8 cellular contexts compared by ENCODE assay signal in genomic region chr1:246566128-246566807, GRCh38. TPM values are rescaled to one million over a fixed set of nuclear protein-coding genes. Genes with fewer than 3 reads are reported as not detected.
A peak's percentile ranks its signal among the peaks of the same experiment; 100 is the strongest.
DNase-seq lines count a peak whose midpoint lies in the region; ATAC-seq and TF ChIP-seq lines count a peak whose summit lies in the region.

Gene CNST (plus strand): TSS chr1:246566456. CDS start chr1:246591563, 25,107 bp downstream.
Gene TFB2M (minus strand): TSS chr1:246566261. CDS start chr1:246566138, 123 bp downstream.

- H3K27ac ChIP-seq in ovary (peak within 1 kb of the TSS; percentile 92 to 93), thyroid gland (peak within 1 kb of the TSS; percentile 70 to 97 (median 96))

- intact Hi-C loops in Right ventricle myocardium inferior (cut with DNase I) (loop anchor here (2.0 kb wide), 4 partner anchors 31 to 133 kb away; no protein-coding TSS in a partner anchor), ovary (cut with DNase I) (loop anchor here in 3 of 4 donors (5.0 to 10.0 kb wide), 3 partner anchors 129 to 1731 kb away; partner anchors contain the start of gene COX20 (in 1 of the 3)), thyroid gland (cut with DNase I) (loop anchor here (10.0 kb wide), 1 partner anchor 129 kb away; no protein-coding TSS in a partner anchor)

- DNase-seq in NCI-H1105 treated with DMSO at 0.1 percent for 48 hours (lab: John Stamatoyannopoulos, UW) (peak; percentile 92), SW 1271 (lab: John Stamatoyannopoulos, UW) (peak; percentile 100), Right ventricle myocardium inferior (ENCODE audit: missing footprints) (peak; percentile 98), ovary (peak; percentile 96 to 98 (median 97)), thyroid gland (peak; percentile 98 to 99)
- DNase-seq in activated naive CD8-positive, alpha-beta T cell treated with anti-CD3 and anti-CD28 coated beads, Interleukin-2, amount 50 U/mL, for 16 hours (ENCODE audit: low read depth, low spot score) = peak; percentile 83

- peak; percentile 59 for TF ChIP-seq POLR2A in GM10847 (IDR thresholded peaks at IDR 0.05; ENCODE audit: extremely low read depth, insufficient read length)
- TF ChIP-seq POLR2A in ovary (IDR thresholded peaks at IDR 0.05) = peak; percentile 86
- TF ChIP-seq POLR2A in thyroid gland (IDR thresholded peaks at IDR 0.05) = peak; percentile 80 to 93

- H3K9me3 ChIP-seq in ovary = no peaks in the 10 kb centered on the region
- H3K9me3 ChIP-seq in thyroid gland = no peaks in the 10 kb centered on the region

- TF ChIP-seq CTCF in ovary (IDR thresholded peaks at IDR 0.05) (no peak), thyroid gland (IDR thresholded peaks at IDR 0.05) (peak in 1 of 6 experiments; percentile 16)

- peak within 1 kb of the TSS; percentile 63 for H3K4me3 ChIP-seq in ovary
- peak within 1 kb of the TSS; percentile 82 to 98 (median 84) for H3K4me3 ChIP-seq in thyroid gland (replicated peaks in 1 of 3)

- H3K4me1 ChIP-seq in ovary (ENCODE audit: insufficient read depth) = peaks cover 7% of the 10 kb centered on the region
- peaks cover 36 to 37% of the 10 kb centered on the region in 2 donors for H3K4me1 ChIP-seq in thyroid gland

- ATAC-seq in HG02642 (IDR thresholded peaks at IDR 0.05; ENCODE audit: poor library complexity, unreplicated experiment) (peak; percentile 94), Right ventricle myocardium inferior (peak; percentile 99)

- H3K27me3 ChIP-seq in ovary (no peaks in the 10 kb centered on the region), thyroid gland (no peaks in the 10 kb centered on the region)

- WGBS in ovary, 3 donors = 0% methylated on average over 45 to 61 of the region's 62 CpGs
- 0% methylated on average over 5 to 26 of the region's 62 CpGs for WGBS in thyroid gland, 2 donors

- no peaks in the 10 kb centered on the region for H3K36me3 ChIP-seq in ovary
- H3K36me3 ChIP-seq in thyroid gland = peaks cover 0 to 8% of the 10 kb centered on the region in 2 donors

- TF ChIP-seq EP300 in ovary (IDR thresholded peaks at IDR 0.05) = no peak

RNA-seq across cellular contexts. Expression of gene CNST, which starts in this region (rescaled TPM):
- total RNA-seq in Right ventricle myocardium inferior = 18.4 TPM
- total RNA-seq in ovary = 10 to 100 TPM; 16.0 to 31.2 (median 23.5) TPM
- 10 to 100 TPM in 1 of 2 donors, 1 to 10 TPM in 1; 8.7 to 17.3 TPM for polyA plus RNA-seq in ovary
- 10 to 100 TPM; 38.8 to 49.5 (median 41.7) TPM for total RNA-seq in thyroid gland

RNA-seq across cellular contexts. Expression of gene TFB2M, which starts in this region (rescaled TPM):
- total RNA-seq in Right ventricle myocardium inferior (18.0 TPM), ovary (1 to 10 TPM; 7.1 to 9.8 (median 9.0) TPM), thyroid gland (10 to 100 TPM; 12.2 to 21.9 (median 15.9) TPM)
- polyA plus RNA-seq in ovary = 1 to 10 TPM; 7.6 to 9.4 TPM

Comparison
In these comparisons a context has a peak if more than half of its experiments do, and no peak if none do; other contexts are left out.
1. Peak in every context shown above with its lines: DNase-seq, ATAC-seq, H3K4me3 ChIP-seq and H3K27ac ChIP-seq.